In the genomic region with DNA sequence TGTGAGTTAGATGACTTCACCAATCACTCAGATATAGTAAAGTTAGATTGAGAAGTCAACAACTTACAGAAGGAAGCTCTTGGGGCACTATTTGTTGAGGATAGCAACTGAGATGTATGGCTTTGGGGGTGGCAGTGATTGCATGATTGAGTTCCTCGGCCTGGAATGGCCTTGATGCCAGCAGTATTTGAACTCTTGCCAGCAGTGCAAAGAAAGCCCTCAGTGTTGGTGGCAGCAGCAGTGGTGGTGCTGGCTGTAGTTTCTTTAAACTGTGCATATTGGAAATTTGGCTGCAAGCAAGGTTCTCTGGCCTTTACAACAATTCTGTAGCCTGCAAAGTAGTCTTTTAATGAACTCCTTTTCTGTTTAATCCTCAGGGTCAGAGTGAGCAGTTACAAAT, we compare ENCODE assay signal across 18 cellular contexts. TPM values are rescaled to one million over a fixed set of nuclear protein-coding genes. Genes with fewer than 3 reads are reported as not detected.
DNase-seq lines count a peak whose midpoint lies in the region; ATAC-seq, FAIRE-seq and TF ChIP-seq lines count a peak whose summit lies in the region.
"Had no signal": no experiment of that assay in that cellular context is flagged by ENCODE, and none has a peak within 500 bp of the region (broad histone marks: within the 10 kb centered on the region; RNA-seq: fewer than 3 reads in every experiment).

No MANE protein-coding gene starts in this region.

- intact Hi-C loops in right lobe of liver (cut with DNase I) (no loop called here), HepG2 (cut with micrococcal nuclease; ENCODE audit: unreplicated experiment) (no loop called here)

- H3K4me2 ChIP-seq in HepG2 (ENCODE audit: low read depth, low read length), result no peak overlapping the region

- no peak overlapping the region for H3K9ac ChIP-seq in HepG2 (ENCODE audit: insufficient read depth, low read depth, low read length)

- CTCF ChIA-PET in HepG2 (lab: Yijun Ruan, JAX; ENCODE audit: low intra/inter-chr PET ratio, low total read pairs), result no interaction called here

- no peaks in the 10 kb centered on the region for H3K27me3 ChIP-seq in right lobe of liver
- H3K27me3 ChIP-seq in HepG2 (ENCODE audit: control insufficient read depth in 1 of 2, insufficient read depth in 2 of 2, low read length in 2 of 2), result peaks cover 0 to 5% of the 10 kb centered on the region in 2 experiments; a peak in 2 of 5 replicates
- H3K27me3 ChIP-seq: upper lobe of left lung had no signal

- TF ChIP-seq RAD21 in HepG2 (CRISPR knock-in tag; IDR thresholded peaks at IDR 0.05), result no peak

- no peak overlapping the region for H2AFZ ChIP-seq in HepG2 (ENCODE audit: low read length)

- TF ChIP-seq CTCF in right lobe of liver (IDR thresholded peaks at IDR 0.05) (no peak), HepG2 (CRISPR knock-in tag; IDR thresholded peaks at IDR 0.05) (no peak)

- FAIRE-seq in HepG2 (lab: Jason Lieb, UNC), result no peak
- FAIRE-seq: endometrium had no signal

- no peak overlapping the region for H3K4me3 ChIP-seq in right lobe of liver
- H3K4me3 ChIP-seq in HepG2 (replicated peaks in 1 of 3; ENCODE audit: insufficient read depth in 1 of 3, low read depth in 2 of 3, low read length in 3 of 3), result no peak overlapping the region
- H3K4me3 ChIP-seq: left ventricle myocardium inferior, upper lobe of left lung had no signal

- no peaks in the 10 kb centered on the region for H4K20me1 ChIP-seq in HepG2 (ENCODE audit: insufficient read depth, low read length)

- WGBS in right lobe of liver (ENCODE audit: insufficient coverage, low coverage, low lambda C conversion rate, missing lambda C conversion rate), result 17% methylated on average over 1 of the region's 1 CpG
- no CpG with 5 or more reads among the region's 1 CpG for WGBS in HepG2 (ENCODE audit: low lambda C conversion rate)

- BruUV-seq in HepG2 (replicated peaks; lab: Mats Ljungman, UMichigan), result no TSS peak

- ATAC-seq in right lobe of liver (peak; percentile 37 to 67 (median 48)), HepG2 (no peak), HG02623 (IDR thresholded peaks at IDR 0.05; ENCODE audit: unreplicated experiment) (no peak)

- H3K79me2 ChIP-seq in HepG2 (ENCODE audit: insufficient read depth, low read length), result no peaks in the 10 kb centered on the region

- no peak for DNase-seq in right lobe of liver
- no peak for DNase-seq in HepG2 (ENCODE audit: low spot score)
- DNase-seq in globus pallidus (ENCODE audit: low spot score), result peak; percentile 92
- peak in 48 of 56 donors; percentile 4 to 86 (median 50) for DNase-seq in nucleus accumbens (lab: John Stamatoyannopoulos, UW)
- no peak for DNase-seq in T-helper 9 cell
- DNase-seq in central memory CD4-positive, alpha-beta T cell, result no peak
- no peak for DNase-seq in amniotic stem cell (lab: John Stamatoyannopoulos, UW)
- DNase-seq: activated naive CD4-positive, alpha-beta T cell; aorta; DMS79; left ventricle myocardium inferior; NCI-H146; NCI-H2227 treated with DMSO at 0.1 percent for 48 hours; retina; stimulated activated naive CD4-positive, alpha-beta T cell treated with Interleukin-2 at 50 U/mL for 16 hours; upper lobe of left lung had no signal

- TF ChIP-seq POLR2A in right lobe of liver (IDR thresholded peaks at IDR 0.05) (no peak), HepG2 (IDR thresholded peaks at IDR 0.05; ENCODE audit: insufficient read depth in 1 of 2, low read depth in 2 of 2, low read length in 2 of 2) (no peak)

- H3K9me3 ChIP-seq in right lobe of liver (no peaks in the 10 kb centered on the region), HepG2 (ENCODE audit: low read length) (no peaks in the 10 kb centered on the region)
- H3K9me3 ChIP-seq: left ventricle myocardium inferior, upper lobe of left lung had no signal

- H3K36me3 ChIP-seq in right lobe of liver (no peaks in the 10 kb centered on the region), HepG2 (replicated peaks in 1 of 2; ENCODE audit: control insufficient read depth in 1 of 2, insufficient read depth in 2 of 2, low read length in 2 of 2) (no peaks in the 10 kb centered on the region)
- H3K36me3 ChIP-seq: left ventricle myocardium inferior, upper lobe of left lung had no signal

- TF ChIP-seq EP300 in HepG2 (IDR thresholded peaks at IDR 0.05; ENCODE audit: low read depth in 2 of 2, low read length in 2 of 2) (no peak), HepG2 (CRISPR knock-in tag; IDR thresholded peaks at IDR 0.05; ENCODE audit: borderline replicate concordance) (no peak)

- POLR2A ChIA-PET in HepG2 (lab: Yijun Ruan, JAX), result no interaction called here

- no peaks in the 10 kb centered on the region for H3K4me1 ChIP-seq in right lobe of liver
- no peaks in the 10 kb centered on the region for H3K4me1 ChIP-seq in HepG2 (ENCODE audit: insufficient read depth, low read length)

- H3K27ac ChIP-seq in right lobe of liver (no peak overlapping the region), HepG2 (ENCODE audit: extremely low read length, insufficient read depth, low read length) (no peak overlapping the region)
- H3K27ac ChIP-seq: left ventricle myocardium inferior, upper lobe of left lung had no signal

- in situ Hi-C loops in HepG2 (cut with HindIII; ENCODE audit: extremely low pct_ligation_motif_present, low pct_unique_long_range_greater_than_20kb), result no loop called here

TF ChIP-seq in HepG2, 621 proteins besides CTCF, POLR2A, EP300 and RAD21:
- TF ChIP-seq, protein P1, sequence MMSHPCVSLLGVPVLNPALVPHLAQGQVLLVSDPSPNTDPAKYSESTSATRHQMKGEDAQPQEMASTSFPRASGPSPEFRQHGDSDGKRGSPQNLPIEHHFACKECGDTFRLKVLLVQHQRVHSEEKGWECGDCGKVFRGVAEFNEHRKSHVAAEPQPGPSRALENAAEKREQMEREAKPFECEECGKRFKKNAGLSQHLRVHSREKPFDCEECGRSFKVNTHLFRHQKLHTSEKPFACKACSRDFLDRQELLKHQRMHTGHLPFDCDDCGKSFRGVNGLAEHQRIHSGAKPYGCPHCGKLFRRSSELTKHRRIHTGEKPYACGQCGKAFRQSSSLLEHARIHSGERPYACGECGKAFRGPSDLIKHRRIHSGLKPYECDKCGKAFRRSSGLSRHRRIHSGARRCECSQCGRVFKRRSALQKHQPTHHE (CRISPR knock-in tag; IDR thresholded peaks at IDR 0.05; ENCODE audit: borderline replicate concordance), result no peak

RNA-seq across cellular contexts. Expression of a gene that starts 41.4 kb away (rescaled TPM):
- total RNA-seq in right lobe of liver (10 to 100 TPM; 34.2 to 47.3 (median 40.8) TPM), HepG2 (2016; rRNA removed; fragmentation: Illumina TruSeq; extraction: Trizol) (39.4 and 70.7 TPM in 2 replicates)
- total RNA-seq in HepG2 (2016; cell fraction: cytosol; rRNA removed; fragmentation: Illumina TruSeq; extraction: Trizol; ENCODE audit: low read depth), result 5.1 and 6.3 TPM in 2 replicates
- 37.3 and 71.4 TPM in 2 replicates for total RNA-seq in HepG2 (2016; cell fraction: insoluble cytoplasmic fraction; rRNA removed; fragmentation: Illumina TruSeq; extraction: Trizol)
- total RNA-seq in HepG2 (2016; cell fraction: membrane; rRNA removed; fragmentation: Illumina TruSeq; extraction: Trizol), result 22.7 and 27.8 TPM in 2 replicates
- 34.8 and 35.7 TPM in 2 replicates for total RNA-seq in HepG2 (2016; cell fraction: nucleus; rRNA removed; fragmentation: Illumina TruSeq; extraction: Trizol)
- 29.7 and 41.4 TPM in 2 replicates for polyA plus RNA-seq in HepG2 (2011; rRNA removed)
- 16.5 and 25.6 TPM in 2 replicates for polyA plus RNA-seq in HepG2 (2011; cell fraction: cytosol; rRNA removed)
- polyA plus RNA-seq in HepG2 (2011; cell fraction: nucleus; rRNA removed), result 11.3 and 14.3 TPM in 2 replicates
- polyA plus RNA-seq in HepG2 (2012), result 37.0 and 42.7 TPM in 2 replicates
- polyA plus RNA-seq in HepG2 (2016; cell fraction: cytosol; fragmentation: Illumina TruSeq; extraction: Trizol; ENCODE audit: low read depth), result 2.4 and 2.8 TPM in 2 replicates
- 55.5 and 60.0 TPM in 2 replicates for polyA plus RNA-seq in HepG2 (2016; cell fraction: insoluble cytoplasmic fraction; fragmentation: Illumina TruSeq; extraction: Trizol; ENCODE audit: low read depth)
- 9.5 and 12.5 TPM in 2 replicates for polyA plus RNA-seq in HepG2 (2016; cell fraction: membrane; fragmentation: Illumina TruSeq; extraction: Trizol; ENCODE audit: low read depth)
- 22.2 and 24.7 TPM in 2 replicates for polyA plus RNA-seq in HepG2 (2016; cell fraction: nucleus; fragmentation: Illumina TruSeq; extraction: Trizol; ENCODE audit: insufficient read depth, low read depth)
- polyA minus RNA-seq in HepG2 (2011; rRNA and poly(A)+ RNA removed; ENCODE audit: low replicate concordance), result 30.6 and 33.6 TPM in 2 replicates
- polyA minus RNA-seq in HepG2 (2011; cell fraction: cytosol; rRNA and poly(A)+ RNA removed), result 45.1 and 46.4 TPM in 2 replicates
- 65.7 and 70.6 TPM in 2 replicates for polyA minus RNA-seq in HepG2 (2011; cell fraction: nucleus; rRNA and poly(A)+ RNA removed)

Comparison
In these comparisons a context has a peak if more than half of its experiments do, and no peak if none do; other contexts are left out.
1. ATAC-seq: peak in right lobe of liver (4 of 4); none in HepG2 (single experiment) and HG02623 (single experiment).
2. DNase-seq: peak in globus pallidus (single experiment) and nucleus accumbens (48 of 56); none in right lobe of liver (0 of 3), HepG2 (single experiment), T-helper 9 cell (single experiment), central memory CD4-positive, alpha-beta T cell (single experiment) and amniotic stem cell (single experiment).